In the genomic region with DNA sequence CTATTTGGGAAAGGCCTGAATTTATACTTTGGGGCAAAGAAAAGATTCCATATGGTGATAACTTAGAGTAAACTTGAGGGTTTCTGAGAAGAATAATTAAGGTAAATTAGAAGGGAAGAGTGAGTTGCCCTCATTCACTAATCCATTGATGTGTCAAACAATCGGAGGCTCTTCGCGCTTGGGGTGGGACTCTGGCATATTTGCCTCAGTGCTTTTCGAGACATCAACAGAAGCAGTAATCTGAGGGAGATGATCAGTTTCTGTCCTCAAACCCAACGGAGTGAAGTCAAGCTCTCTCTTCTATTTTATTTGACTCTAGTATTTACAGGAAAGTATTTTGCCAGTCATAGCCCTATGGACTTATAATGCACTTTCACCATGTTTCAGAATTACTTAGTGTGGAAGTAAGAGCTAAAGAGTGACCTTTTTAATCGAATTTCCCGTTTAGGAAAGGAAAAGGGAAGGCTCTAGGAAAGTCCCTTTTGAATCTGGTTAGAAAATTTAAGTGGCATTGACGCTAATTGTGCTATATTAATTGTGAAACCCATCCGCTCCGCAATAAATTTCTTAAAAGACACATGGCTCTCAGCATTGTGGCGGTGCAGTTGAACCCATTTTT, we compare ENCODE assay signal across 8 cellular contexts. TPM values are rescaled to one million over a fixed set of nuclear protein-coding genes. Genes with fewer than 3 reads are reported as not detected.
DNase-seq lines count a peak whose midpoint lies in the region; FAIRE-seq and TF ChIP-seq lines count a peak whose summit lies in the region.

No MANE protein-coding gene starts in this region.

- no peak for TF ChIP-seq POLR2A in spleen (IDR thresholded peaks at IDR 0.05)

- FAIRE-seq in RCC 7860 (lab: Jason Lieb, UNC) = no peak

- no peak for TF ChIP-seq CTCF in spleen (IDR thresholded peaks at IDR 0.05 in 8 of 11, conservative IDR thresholded peaks at IDR 0.05 in 3 of 11)

- intact Hi-C loops in activated CD4-positive, alpha-beta T cell treated with anti-CD3 and anti-CD28 coated beads, Interleukin-2, amount 10 ng/mL, durations not matched to agents 24 days and 14 days (cut with micrococcal nuclease) = loop anchor here (2.0 kb wide), 2 partner anchors 52 to 208 kb away; no protein-coding TSS in a partner anchor
- intact Hi-C loops in activated CD4-positive, alpha-beta memory T cell treated with anti-CD3 and anti-CD28 coated beads for 36 hours (cut with micrococcal nuclease) = loop anchor here (2.0 to 10.0 kb wide), 3 partner anchors 44 to 360 kb away; a partner anchor contains a TSS
- intact Hi-C loops in spleen (cut with DNase I; ENCODE audit: low total_unique reads) = no loop called here

- H3K4me3 ChIP-seq in iPS-11a (ENCODE audit: low read depth, low read length) (peak overlapping the region; percentile 88), spleen (peak overlapping the region; percentile 76 to 98 (median 88))

- H3K27ac ChIP-seq in spleen = peak overlapping the region in 7 of 8 donors; percentile 95 to 99 (median 97)

- 0 to 4% (median 2%) methylated on average over 11 of the region's 11 CpGs for WGBS in spleen, 5 donors

- peak overlapping the region; percentile 93 for H3K4me3 Mint-ChIP-seq in activated CD4-positive, alpha-beta T cell treated with anti-CD3 and anti-CD28 coated beads, Interleukin-2, amount 10 ng/mL, durations not matched to agents 24 days and 14 days
- H3K4me3 Mint-ChIP-seq in activated CD4-positive, alpha-beta memory T cell treated with anti-CD3 and anti-CD28 coated beads for 36 hours = peak overlapping the region; percentile 96

- POLR2A ChIA-PET in activated CD4-positive, alpha-beta memory T cell treated with anti-CD3 and anti-CD28 coated beads for 36 hours (lab: Charles Lee) = interaction anchor here (0.8 to 2.8 kb wide), 7 partner anchors 7 to 157 kb away, joined by 3 to 10 read pairs (median 4); a partner anchor contains a TSS

- H3K9me3 Mint-ChIP-seq in activated CD4-positive, alpha-beta T cell treated with anti-CD3 and anti-CD28 coated beads, Interleukin-2, amount 10 ng/mL, durations not matched to agents 24 days and 14 days = no peaks in the 10 kb centered on the region
- no peaks in the 10 kb centered on the region for H3K9me3 Mint-ChIP-seq in activated CD4-positive, alpha-beta memory T cell treated with anti-CD3 and anti-CD28 coated beads for 36 hours

- CTCF ChIA-PET in activated CD4-positive, alpha-beta memory T cell treated with anti-CD3 and anti-CD28 coated beads for 36 hours (lab: Charles Lee) = interaction anchor here (0.6 to 2.5 kb wide), 8 partner anchors 31 to 110 kb away, joined by 3 to 18 read pairs (median 4); no protein-coding TSS in a partner anchor

- peaks cover 26% of the 10 kb centered on the region for H3K4me1 Mint-ChIP-seq in activated CD4-positive, alpha-beta T cell treated with anti-CD3 and anti-CD28 coated beads, Interleukin-2, amount 10 ng/mL, durations not matched to agents 24 days and 14 days
- peaks cover 27% of the 10 kb centered on the region for H3K4me1 Mint-ChIP-seq in activated CD4-positive, alpha-beta memory T cell treated with anti-CD3 and anti-CD28 coated beads for 36 hours (ENCODE audit: low read depth)

- DNase-seq in activated CD4-positive, alpha-beta T cell treated with anti-CD3 and anti-CD28 coated beads, Interleukin-2, amount 10 ng/mL, durations not matched to agents 24 days and 14 days = peak; percentile 70
- DNase-seq in activated CD4-positive, alpha-beta T cell treated with anti-CD3 and anti-CD28 coated beads, Interleukin-2, amount 50 U/mL, for 1 hour = no peak
- peak; percentile 19 for DNase-seq in activated CD4-positive, alpha-beta memory T cell treated with anti-CD3 and anti-CD28 coated beads for 36 hours
- no peak for DNase-seq in spleen
- no peak for DNase-seq in GM03348 (ENCODE audit: low spot score)
- no peak for DNase-seq in NCI-H1930 (lab: John Stamatoyannopoulos, UW)
- DNase-seq in RCC 7860 (ENCODE audit: low spot score) = no peak

- H3K27me3 ChIP-seq in spleen (replicated peaks in 1 of 7) = no peaks in the 10 kb centered on the region

- H3K4me1 ChIP-seq in spleen = peaks cover 24 to 72% (median 58%) of the 10 kb centered on the region in 6 donors

- peak overlapping the region; percentile 88 for H3K27ac Mint-ChIP-seq in activated CD4-positive, alpha-beta T cell treated with anti-CD3 and anti-CD28 coated beads, Interleukin-2, amount 10 ng/mL, durations not matched to agents 24 days and 14 days
- H3K27ac Mint-ChIP-seq in activated CD4-positive, alpha-beta memory T cell treated with anti-CD3 and anti-CD28 coated beads for 36 hours = peak overlapping the region; percentile 91

- H3K36me3 ChIP-seq in spleen = peaks cover 0 to 37% (median 0%) of the 10 kb centered on the region in 6 donors

- no peaks in the 10 kb centered on the region for H3K9me3 ChIP-seq in spleen

- H3K36me3 Mint-ChIP-seq in activated CD4-positive, alpha-beta T cell treated with anti-CD3 and anti-CD28 coated beads, Interleukin-2, amount 10 ng/mL, durations not matched to agents 24 days and 14 days (ENCODE audit: low read depth) = peaks cover 19% of the 10 kb centered on the region
- H3K36me3 Mint-ChIP-seq in activated CD4-positive, alpha-beta memory T cell treated with anti-CD3 and anti-CD28 coated beads for 36 hours = peaks cover 15% of the 10 kb centered on the region

- peaks cover 1% of the 10 kb centered on the region for H3K27me3 Mint-ChIP-seq in activated CD4-positive, alpha-beta T cell treated with anti-CD3 and anti-CD28 coated beads, Interleukin-2, amount 10 ng/mL, durations not matched to agents 24 days and 14 days
- no peaks in the 10 kb centered on the region for H3K27me3 Mint-ChIP-seq in activated CD4-positive, alpha-beta memory T cell treated with anti-CD3 and anti-CD28 coated beads for 36 hours

RNA-seq across cellular contexts. Expression of a gene that starts 1.3 kb away (rescaled TPM):
- total RNA-seq in activated CD4-positive, alpha-beta T cell treated with anti-CD3 and anti-CD28 coated beads, Interleukin-2, amount 10 ng/mL, durations not matched to agents 24 days and 14 days = 133 and 141 TPM in 2 replicates
- 100 to 1,000 TPM; 110 to 119 TPM for total RNA-seq in activated CD4-positive, alpha-beta memory T cell treated with anti-CD3 and anti-CD28 coated beads for 36 hours
- total RNA-seq in spleen = 100 to 1,000 TPM; 104 to 135 (median 123) TPM
- polyA plus RNA-seq in spleen = 10 to 100 TPM; 24.4 to 42.4 (median 34.3) TPM

RNA-seq across cellular contexts. Expression of a gene that starts 52.9 kb away (rescaled TPM):
- 6.2 and 6.7 TPM in 2 replicates for total RNA-seq in activated CD4-positive, alpha-beta T cell treated with anti-CD3 and anti-CD28 coated beads, Interleukin-2, amount 10 ng/mL, durations not matched to agents 24 days and 14 days
- 1 to 10 TPM; 5.3 to 5.4 TPM for total RNA-seq in activated CD4-positive, alpha-beta memory T cell treated with anti-CD3 and anti-CD28 coated beads for 36 hours
- total RNA-seq in spleen = 1 to 10 TPM; 3.0 to 6.5 (median 4.7) TPM
- under 1 TPM; 0.33 to 0.99 (median 0.49) TPM for polyA plus RNA-seq in spleen

Comparison
In these comparisons a context has a peak if more than half of its experiments do, and no peak if none do; other contexts are left out.
1. DNase-seq: peak in activated CD4-positive, alpha-beta T cell treated with anti-CD3 and anti-CD28 coated beads, Interleukin-2, amount 10 ng/mL, durations not matched to agents 24 days and 14 days (single experiment) and activated CD4-positive, alpha-beta memory T cell treated with anti-CD3 and anti-CD28 coated beads for 36 hours (single experiment); none in activated CD4-positive, alpha-beta T cell treated with anti-CD3 and anti-CD28 coated beads, Interleukin-2, amount 50 U/mL, for 1 hour (single experiment), spleen (single experiment), GM03348 (single experiment), NCI-H1930 (0 of 2) and RCC 7860 (single experiment).